In genomic region chr19:8307400-8307964, GRCh38 we compare ENCODE assay signal across 6 cellular contexts. TPM values are rescaled to one million over a fixed set of nuclear protein-coding genes. Genes with fewer than 3 reads are reported as not detected.
DNase-seq lines count a peak whose midpoint lies in the region; ATAC-seq and TF ChIP-seq lines count a peak whose summit lies in the region.

No MANE protein-coding gene starts in this region.

- peaks cover 36% of the 10 kb centered on the region for H3K79me2 ChIP-seq in OCI-LY3 (ENCODE audit: low read length)

- H3K27ac ChIP-seq in OCI-LY3 (ENCODE audit: low read length) (peak overlapping the region; percentile 45), cardiac muscle cell (peak overlapping the region; percentile 89), testis (peak overlapping the region in 1 of 2 donors; percentile 69)

- no peak overlapping the region; the same call in 1 of the 2 replicates for H2AFZ ChIP-seq in OCI-LY3 (ENCODE audit: low read depth, low read length)

- TF ChIP-seq POLR2A in testis (IDR thresholded peaks at IDR 0.05): no peak

- no peak for DNase-seq in AG09309 (ENCODE audit: low read depth)
- no peak for DNase-seq in cardiac muscle cell (ENCODE audit: low read depth in 1 of 2, low spot score in 1 of 2)
- DNase-seq in testis: peak; percentile 13
- DNase-seq in A172 (ENCODE audit: low spot score): no peak

- ATAC-seq in GM21528 (IDR thresholded peaks at IDR 0.05; ENCODE audit: low FRiP score, unreplicated experiment): no peak

- H3K4me1 ChIP-seq in OCI-LY3 (ENCODE audit: low read length) (peaks cover 17% of the 10 kb centered on the region), cardiac muscle cell (ENCODE audit: low read depth) (peaks cover 13% of the 10 kb centered on the region), testis (peaks cover 12% of the 10 kb centered on the region)

- WGBS in testis, 2 donors: 13 to 28% methylated on average over 21 to 24 of the region's 24 CpGs

- H4K20me1 ChIP-seq in OCI-LY3 (ENCODE audit: insufficient read depth, low read length): no peaks in the 10 kb centered on the region

- peak overlapping the region; percentile 79 for H3K9ac ChIP-seq in OCI-LY3 (ENCODE audit: low read length)

- TF ChIP-seq CTCF in AG09309 (IDR thresholded peaks at IDR 0.05; ENCODE audit: control insufficient read depth, insufficient read depth, low read depth, low read length, missing control alignments) (no peak), OCI-LY3 (IDR thresholded peaks at IDR 0.05; ENCODE audit: low read depth, low read length) (no peak), cardiac muscle cell (IDR thresholded peaks at IDR 0.05; ENCODE audit: low read depth, low read length) (no peak), testis (IDR thresholded peaks at IDR 0.05) (no peak)

- intact Hi-C loops in testis (cut with DNase I; ENCODE audit: low total_unique reads): no loop called here

- H3K27me3 ChIP-seq in OCI-LY3 (ENCODE audit: low read depth, low read length) (no peaks in the 10 kb centered on the region), cardiac muscle cell (no peaks in the 10 kb centered on the region), testis (no peaks in the 10 kb centered on the region)

- H3K4me2 ChIP-seq in OCI-LY3 (ENCODE audit: low read length): peak overlapping the region; percentile 81

- peaks cover 41% of the 10 kb centered on the region for H3K36me3 ChIP-seq in OCI-LY3 (replicated peaks; ENCODE audit: low read depth, low read length)
- H3K36me3 ChIP-seq in cardiac muscle cell: peaks cover 10% of the 10 kb centered on the region
- H3K36me3 ChIP-seq in testis (ENCODE audit: low read depth, missing control alignments): no peaks in the 10 kb centered on the region

- H3K9me3 ChIP-seq in OCI-LY3 (ENCODE audit: insufficient read depth, low read length) (no peaks in the 10 kb centered on the region), cardiac muscle cell (ENCODE audit: low read depth) (no peaks in the 10 kb centered on the region), testis (no peaks in the 10 kb centered on the region)

- H3K4me3 ChIP-seq in AG09309 (ENCODE audit: control insufficient read depth, low read depth, low read length) (peak overlapping the region; percentile 47), OCI-LY3 (ENCODE audit: low read length) (peak overlapping the region; percentile 82), cardiac muscle cell (peak overlapping the region; percentile 47), testis (peak overlapping the region; percentile 56 to 63)

RNA-seq across cellular contexts. Expression of gene CD320, which starts 0.7 kb away (rescaled TPM):
- total RNA-seq in cardiac muscle cell: 87.4 and 94.7 TPM in 2 replicates
- 99.3 and 109 TPM in 2 replicates for polyA plus RNA-seq in cardiac muscle cell
- 10 to 100 TPM; 61.2 to 65.8 TPM for total RNA-seq in testis
- 88.3 TPM for polyA plus RNA-seq in testis (ENCODE audit: insufficient read depth, low read depth, low replicate concordance)
- total RNA-seq in A172 (2014; rRNA removed; shearing (Covaris generic)): 53.1 and 70.6 TPM in 2 replicates

RNA-seq across cellular contexts. Expression of gene NDUFA7, which starts 13.7 kb away (rescaled TPM):
- total RNA-seq in cardiac muscle cell (57.0 and 92.7 TPM in 2 replicates), testis (10 to 100 TPM; 38.2 to 50.5 TPM)
- polyA plus RNA-seq in cardiac muscle cell (218 and 249 TPM in 2 replicates), testis (ENCODE audit: insufficient read depth, low read depth, low replicate concordance) (91.2 TPM)
- total RNA-seq in A172 (2014; rRNA removed; shearing (Covaris generic)): 31.8 and 71.4 TPM in 2 replicates

RNA-seq across cellular contexts. Expression of gene RPS28, which starts 13.8 kb away (rescaled TPM):
- total RNA-seq in cardiac muscle cell (349 and 720 TPM in 2 replicates), testis (100 to 1,000 TPM; 221 to 398 TPM)
- polyA plus RNA-seq in cardiac muscle cell (569 and 666 TPM in 2 replicates), testis (ENCODE audit: insufficient read depth, low read depth, low replicate concordance) (505 TPM)
- 193 and 479 TPM in 2 replicates for total RNA-seq in A172 (2014; rRNA removed; shearing (Covaris generic))

RNA-seq across cellular contexts. Expression of gene KANK3, which starts 35.6 kb away (rescaled TPM):
- 0.56 and 4.0 TPM in 2 replicates for total RNA-seq in cardiac muscle cell
- polyA plus RNA-seq in cardiac muscle cell: 0.72 and 1.8 TPM in 2 replicates
- total RNA-seq in testis: 10 to 100 TPM in 1 of 2 donors, 1 to 10 TPM in 1; 7.1 to 13.2 TPM
- polyA plus RNA-seq in testis (ENCODE audit: insufficient read depth, low read depth, low replicate concordance): 4.1 TPM
- total RNA-seq in A172 (2014; rRNA removed; shearing (Covaris generic)): 1.0 and 1.2 TPM in 2 replicates

RNA-seq across cellular contexts. Expression of gene ANGPTL4, which starts 56.5 kb away (rescaled TPM):
- total RNA-seq in cardiac muscle cell (2.5 and 3.2 TPM in 2 replicates), testis (10 to 100 TPM; 10.2 to 18.5 TPM)
- polyA plus RNA-seq in cardiac muscle cell (3.0 and 6.0 TPM in 2 replicates), testis (ENCODE audit: insufficient read depth, low read depth, low replicate concordance) (10.0 TPM)
- total RNA-seq in A172 (2014; rRNA removed; shearing (Covaris generic)): not detected in 2 replicates
